ENCODE assay signal across 1 cellular context in the genomic region with DNA sequence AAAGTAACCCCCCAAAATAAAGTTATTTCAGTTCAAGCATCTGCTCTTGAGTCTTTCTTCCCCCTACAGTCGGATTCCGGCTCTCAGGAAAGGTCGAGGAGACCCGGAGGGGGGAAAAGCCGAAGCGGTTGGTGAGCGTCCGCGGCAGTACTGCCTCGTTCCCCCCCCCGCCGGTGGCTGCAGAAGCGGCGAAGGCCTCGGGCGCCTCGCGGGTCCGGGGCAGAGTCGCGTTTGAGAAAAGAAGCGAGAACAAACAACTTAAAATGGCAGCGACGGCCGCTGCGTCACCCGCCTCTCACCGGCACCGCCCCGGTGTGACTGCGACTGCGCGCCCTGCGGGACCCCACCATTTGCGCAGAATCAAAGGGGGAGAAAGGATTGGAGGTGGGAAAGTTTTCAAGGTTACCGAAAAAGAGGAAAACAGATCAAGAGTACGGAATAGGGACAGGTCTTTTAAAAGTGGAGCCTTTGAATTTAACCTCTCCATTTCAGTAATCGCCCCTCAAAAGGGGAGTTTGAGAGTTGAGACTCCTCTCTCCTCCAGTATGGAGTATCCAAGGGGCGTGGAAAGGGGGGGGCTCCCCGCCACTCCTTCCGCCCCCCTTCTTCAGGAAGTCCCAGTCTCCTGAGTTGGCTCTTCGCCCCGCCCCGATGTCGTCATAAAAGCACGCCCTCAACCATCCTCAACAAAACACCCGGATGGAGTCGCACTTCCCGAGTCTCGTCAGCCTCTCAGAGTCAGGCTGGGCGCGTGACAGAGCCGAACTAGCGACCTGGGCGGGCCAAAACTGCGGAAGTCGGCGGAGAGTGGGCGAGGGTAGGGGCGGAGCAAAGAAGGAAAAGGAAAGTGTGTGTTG.
TF ChIP-seq lines count a peak whose summit lies in the region.

No MANE protein-coding gene starts in this region.

TF ChIP-seq in GM12878, 131 proteins besides CTCF, POLR2A, EP300 and RAD21 (continued from another document and continues in another):
- TF ChIP-seq JUND (IDR thresholded peaks at IDR 0.05; ENCODE audit: low read depth, low read length) (peak; percentile 98), IRF4 (IDR thresholded peaks at IDR 0.05; ENCODE audit: low read depth, low read length) (no peak), CEBPZ (IDR thresholded peaks at IDR 0.05; ENCODE audit: low read depth, low read length) (no peak), SIN3A (IDR thresholded peaks at IDR 0.05; ENCODE audit: low read depth, low read length) (no peak), KDM1A (IDR thresholded peaks at IDR 0.05; ENCODE audit: borderline replicate concordance) (no peak), MTA3 (IDR thresholded peaks at IDR 0.05; ENCODE audit: borderline replicate concordance, low read length) (no peak), BHLHE40 (IDR thresholded peaks at IDR 0.05; ENCODE audit: borderline replicate concordance in 1 of 2, low read depth in 2 of 2, low read length in 1 of 2) (peak; percentile 96 to 97), ZNF24 (IDR thresholded peaks at IDR 0.05) (no peak), BCL11A (IDR thresholded peaks at IDR 0.05; ENCODE audit: low read depth, low read length) (no peak), ZNF384 (IDR thresholded peaks at IDR 0.05; ENCODE audit: borderline replicate concordance, low read depth, low read length) (no peak), PRDM15 (CRISPR knock-in tag; IDR thresholded peaks at IDR 0.05) (no peak), POLR2AphosphoS2 (IDR thresholded peaks at IDR 0.05; ENCODE audit: low read depth, low read length) (peak; percentile 97), BCLAF1 (IDR thresholded peaks at IDR 0.05) (peak; percentile 98), CHD4 (IDR thresholded peaks at IDR 0.05) (no peak), CHD2 (IDR thresholded peaks at IDR 0.05; ENCODE audit: borderline replicate concordance, low read depth, low read length) (no peak), IRF5 (IDR thresholded peaks at IDR 0.05; ENCODE audit: borderline replicate concordance) (no peak), SMARCA5 (IDR thresholded peaks at IDR 0.05) (no peak; the same call in 1 of the 2 replicates), CBX5 (IDR thresholded peaks at IDR 0.05; ENCODE audit: low read depth) (no peak), NBN (IDR thresholded peaks at IDR 0.05) (no peak; the same call in none of the 2 replicates), EZH2 (IDR thresholded peaks at IDR 0.05; ENCODE audit: borderline replicate concordance, control insufficient read depth, low read depth, low read length) (no peak), JUNB (IDR thresholded peaks at IDR 0.05) (no peak), FOXK2 (IDR thresholded peaks at IDR 0.05) (peak; percentile 100), POLR2AphosphoS5 (IDR thresholded peaks at IDR 0.05; ENCODE audit: low read length) (peak; percentile 98), RCOR1 (conservative IDR thresholded peaks at IDR 0.05; ENCODE audit: low read depth, low read length) (no peak), TCF7 (IDR thresholded peaks at IDR 0.05; ENCODE audit: borderline replicate concordance) (no peak), YBX1 (IDR thresholded peaks at IDR 0.05) (no peak), NFIC (IDR thresholded peaks at IDR 0.05; ENCODE audit: low read depth, low read length) (peak; percentile 75), CREB1 (IDR thresholded peaks at IDR 0.05; ENCODE audit: low read depth) (peak; percentile 98), ESRRA (IDR thresholded peaks at IDR 0.05; ENCODE audit: low read length) (peak; percentile 49; the same call in 1 of the 2 replicates), MEF2B (IDR thresholded peaks at IDR 0.05; ENCODE audit: partially characterized antibody, poor library complexity, severe bottlenecking) (no peak), FOS (IDR thresholded peaks at IDR 0.05; ENCODE audit: borderline replicate concordance, extremely low read depth, insufficient read length) (no peak), SUZ12 (IDR thresholded peaks at IDR 0.05; ENCODE audit: unreplicated experiment) (no peak), STAT1 (conservative IDR thresholded peaks at IDR 0.05) (peak; percentile 78; the same call in 1 of the 2 replicates), ZNF207 (IDR thresholded peaks at IDR 0.05; ENCODE audit: borderline replicate concordance) (no peak; the same call in 1 of the 2 replicates), USF2 (IDR thresholded peaks at IDR 0.05; ENCODE audit: borderline replicate concordance, low read depth, low read length) (no peak), NFXL1 (IDR thresholded peaks at IDR 0.05; ENCODE audit: borderline replicate concordance) (no peak), TAF1 (IDR thresholded peaks at IDR 0.05; ENCODE audit: borderline replicate concordance, low read depth, low read length) (peak; percentile 97)
- TF ChIP-seq, protein P1, sequence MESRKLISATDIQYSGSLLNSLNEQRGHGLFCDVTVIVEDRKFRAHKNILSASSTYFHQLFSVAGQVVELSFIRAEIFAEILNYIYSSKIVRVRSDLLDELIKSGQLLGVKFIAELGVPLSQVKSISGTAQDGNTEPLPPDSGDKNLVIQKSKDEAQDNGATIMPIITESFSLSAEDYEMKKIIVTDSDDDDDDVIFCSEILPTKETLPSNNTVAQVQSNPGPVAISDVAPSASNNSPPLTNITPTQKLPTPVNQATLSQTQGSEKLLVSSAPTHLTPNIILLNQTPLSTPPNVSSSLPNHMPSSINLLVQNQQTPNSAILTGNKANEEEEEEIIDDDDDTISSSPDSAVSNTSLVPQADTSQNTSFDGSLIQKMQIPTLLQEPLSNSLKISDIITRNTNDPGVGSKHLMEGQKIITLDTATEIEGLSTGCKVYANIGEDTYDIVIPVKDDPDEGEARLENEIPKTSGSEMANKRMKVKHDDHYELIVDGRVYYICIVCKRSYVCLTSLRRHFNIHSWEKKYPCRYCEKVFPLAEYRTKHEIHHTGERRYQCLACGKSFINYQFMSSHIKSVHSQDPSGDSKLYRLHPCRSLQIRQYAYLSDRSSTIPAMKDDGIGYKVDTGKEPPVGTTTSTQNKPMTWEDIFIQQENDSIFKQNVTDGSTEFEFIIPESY (IDR thresholded peaks at IDR 0.05): no peak
- TF ChIP-seq, protein P2, sequence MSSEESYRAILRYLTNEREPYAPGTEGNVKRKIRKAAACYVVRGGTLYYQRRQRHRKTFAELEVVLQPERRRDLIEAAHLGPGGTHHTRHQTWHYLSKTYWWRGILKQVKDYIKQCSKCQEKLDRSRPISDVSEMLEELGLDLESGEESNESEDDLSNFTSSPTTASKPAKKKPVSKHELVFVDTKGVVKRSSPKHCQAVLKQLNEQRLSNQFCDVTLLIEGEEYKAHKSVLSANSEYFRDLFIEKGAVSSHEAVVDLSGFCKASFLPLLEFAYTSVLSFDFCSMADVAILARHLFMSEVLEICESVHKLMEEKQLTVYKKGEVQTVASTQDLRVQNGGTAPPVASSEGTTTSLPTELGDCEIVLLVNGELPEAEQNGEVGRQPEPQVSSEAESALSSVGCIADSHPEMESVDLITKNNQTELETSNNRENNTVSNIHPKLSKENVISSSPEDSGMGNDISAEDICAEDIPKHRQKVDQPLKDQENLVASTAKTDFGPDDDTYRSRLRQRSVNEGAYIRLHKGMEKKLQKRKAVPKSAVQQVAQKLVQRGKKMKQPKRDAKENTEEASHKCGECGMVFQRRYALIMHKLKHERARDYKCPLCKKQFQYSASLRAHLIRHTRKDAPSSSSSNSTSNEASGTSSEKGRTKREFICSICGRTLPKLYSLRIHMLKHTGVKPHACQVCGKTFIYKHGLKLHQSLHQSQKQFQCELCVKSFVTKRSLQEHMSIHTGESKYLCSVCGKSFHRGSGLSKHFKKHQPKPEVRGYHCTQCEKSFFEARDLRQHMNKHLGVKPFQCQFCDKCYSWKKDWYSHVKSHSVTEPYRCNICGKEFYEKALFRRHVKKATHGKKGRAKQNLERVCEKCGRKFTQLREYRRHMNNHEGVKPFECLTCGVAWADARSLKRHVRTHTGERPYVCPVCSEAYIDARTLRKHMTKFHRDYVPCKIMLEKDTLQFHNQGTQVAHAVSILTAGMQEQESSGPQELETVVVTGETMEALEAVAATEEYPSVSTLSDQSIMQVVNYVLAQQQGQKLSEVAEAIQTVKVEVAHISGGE (CRISPR knock-in tag; IDR thresholded peaks at IDR 0.05): no peak
